8 cellular contexts compared by ENCODE assay signal in genomic region chr6:44247338-44248302, GRCh38. TPM values are rescaled to one million over a fixed set of nuclear protein-coding genes. Genes with fewer than 3 reads are reported as not detected.
DNase-seq lines count a peak whose midpoint lies in the region; ATAC-seq and TF ChIP-seq lines count a peak whose summit lies in the region.

No MANE protein-coding gene starts in this region.

- H2AFZ ChIP-seq in OCI-LY7 (ENCODE audit: low read length): no peak overlapping the region

- H3K36me3 ChIP-seq in OCI-LY7 (ENCODE audit: insufficient read depth, low read length): peaks cover 57% of the 10 kb centered on the region

- H3K9me2 ChIP-seq in OCI-LY7 (ENCODE audit: insufficient read depth, low read length): no peaks in the 10 kb centered on the region

- peaks cover 29 to 46% of the 10 kb centered on the region in 2 donors for H3K36me3 Mint-ChIP-seq in activated T-cell treated with anti-CD3 and anti-CD28 coated beads, Interleukin-2, amount 50 U/mL, for 72 hours (ENCODE audit: insufficient read depth in 2 of 2)
- H3K36me3 Mint-ChIP-seq in natural killer cell: peaks cover 18% of the 10 kb centered on the region
- H3K36me3 Mint-ChIP-seq in stimulated activated memory B cell treated with anti-CD40 and anti-IgM and Interleukin-4, amounts not matched to agents 10 μg/mL and 1 μg/mL and 100 μg/mL, for 72 hours: peaks cover 54% of the 10 kb centered on the region

- peaks cover 52% of the 10 kb centered on the region for H3K79me2 ChIP-seq in OCI-LY7 (ENCODE audit: insufficient read depth, low read depth, low read length)

- intact Hi-C loops in OCI-LY7 (cut with micrococcal nuclease; ENCODE audit: unreplicated experiment): loop anchor here (2.0 kb wide), 1 partner anchor 25 kb away; the partner anchor contains the start of gene SLC29A1
- intact Hi-C loops in natural killer cell (cut with micrococcal nuclease): loop anchor here (1.0 to 5.0 kb wide), 4 partner anchors 10 to 1075 kb away; partner anchors contain the start of genes NFKBIE, SLC35B2 and SRF

- H3K4me2 ChIP-seq in OCI-LY7 (ENCODE audit: low read length): peak overlapping the region; percentile 98

- no TSS peak for BruUV-seq in OCI-LY7 (replicated peaks; lab: Mats Ljungman, UMichigan)

- H3K4me1 ChIP-seq in OCI-LY7 (ENCODE audit: insufficient read depth, low read length, poor library complexity, severe bottlenecking): peaks cover 45% of the 10 kb centered on the region

- no peaks in the 10 kb centered on the region for H3K27me3 Mint-ChIP-seq in activated T-cell treated with anti-CD3 and anti-CD28 coated beads, Interleukin-2, amount 50 U/mL, for 72 hours (ENCODE audit: low read depth)
- no peaks in the 10 kb centered on the region for H3K27me3 Mint-ChIP-seq in natural killer cell (ENCODE audit: low read depth in 2 of 2)
- H3K27me3 Mint-ChIP-seq in stimulated activated memory B cell treated with anti-CD40 and anti-IgM and Interleukin-4, amounts not matched to agents 10 μg/mL and 1 μg/mL and 100 μg/mL, for 72 hours: no peaks in the 10 kb centered on the region

- POLR2A ChIA-PET in OCI-LY7 (lab: Charles Lee): interaction anchor here (0.6 to 3.5 kb wide), 7 partner anchors 9 to 535 kb away, joined by 3 to 22 read pairs (median 5); partner anchors contain the start of gene SLC35B2

- ATAC-seq in GM18867 (IDR thresholded peaks at IDR 0.05; ENCODE audit: unreplicated experiment): peak; percentile 32
- peak; percentile 29 for ATAC-seq in HG02970 (IDR thresholded peaks at IDR 0.05; ENCODE audit: low FRiP score, unreplicated experiment)
- ATAC-seq in activated T-cell treated with anti-CD3 and anti-CD28 coated beads, Interleukin-2, amount 50 U/mL, for 72 hours (replicated peaks in 1 of 2): peak; percentile 64 to 66
- ATAC-seq in natural killer cell: peak; percentile 64 to 87 (median 75)
- peak; percentile 70 for ATAC-seq in stimulated activated memory B cell treated with anti-CD40 and anti-IgM and Interleukin-4, amounts not matched to agents 10 μg/mL and 1 μg/mL and 100 μg/mL, for 72 hours

- peak overlapping the region; percentile 87 for H3K27ac Mint-ChIP-seq in activated T-cell treated with anti-CD3 and anti-CD28 coated beads, Interleukin-2, amount 50 U/mL, for 72 hours
- peak overlapping the region; percentile 99 for H3K27ac Mint-ChIP-seq in natural killer cell
- H3K27ac Mint-ChIP-seq in stimulated activated memory B cell treated with anti-CD40 and anti-IgM and Interleukin-4, amounts not matched to agents 10 μg/mL and 1 μg/mL and 100 μg/mL, for 72 hours: peak overlapping the region; percentile 97

- no peak for TF ChIP-seq CTCF in OCI-LY7 (conservative IDR thresholded peaks at IDR 0.05; ENCODE audit: low read length)
- no peak for TF ChIP-seq CTCF in natural killer cell (IDR thresholded peaks at IDR 0.05)

- CTCF ChIA-PET in OCI-LY7 (lab: Charles Lee; ENCODE audit: unreplicated experiment): interaction anchor here (0.5 kb wide), 1 partner anchor 26 kb away, joined by 4 read pairs; no protein-coding TSS in a partner anchor

- peak overlapping the region; percentile 97 for H3K4me3 Mint-ChIP-seq in activated T-cell treated with anti-CD3 and anti-CD28 coated beads, Interleukin-2, amount 50 U/mL, for 72 hours
- H3K4me3 Mint-ChIP-seq in natural killer cell: peak overlapping the region; percentile 100
- H3K4me3 Mint-ChIP-seq in stimulated activated memory B cell treated with anti-CD40 and anti-IgM and Interleukin-4, amounts not matched to agents 10 μg/mL and 1 μg/mL and 100 μg/mL, for 72 hours: peak overlapping the region; percentile 96

- H3K9me3 ChIP-seq in OCI-LY7 (ENCODE audit: low read length): no peaks in the 10 kb centered on the region

- peak overlapping the region; percentile 93 for H3K4me3 ChIP-seq in OCI-LY7 (ENCODE audit: low read depth, low read length, poor library complexity, severe bottlenecking)

- no peaks in the 10 kb centered on the region for H3K9me3 Mint-ChIP-seq in activated T-cell treated with anti-CD3 and anti-CD28 coated beads, Interleukin-2, amount 50 U/mL, for 72 hours
- H3K9me3 Mint-ChIP-seq in natural killer cell: no peaks in the 10 kb centered on the region
- no peaks in the 10 kb centered on the region for H3K9me3 Mint-ChIP-seq in stimulated activated memory B cell treated with anti-CD40 and anti-IgM and Interleukin-4, amounts not matched to agents 10 μg/mL and 1 μg/mL and 100 μg/mL, for 72 hours

- H3K4me1 Mint-ChIP-seq in activated T-cell treated with anti-CD3 and anti-CD28 coated beads, Interleukin-2, amount 50 U/mL, for 72 hours (ENCODE audit: low read depth): peaks cover 57% of the 10 kb centered on the region
- peaks cover 38 to 46% of the 10 kb centered on the region in 2 donors for H3K4me1 Mint-ChIP-seq in natural killer cell
- H3K4me1 Mint-ChIP-seq in stimulated activated memory B cell treated with anti-CD40 and anti-IgM and Interleukin-4, amounts not matched to agents 10 μg/mL and 1 μg/mL and 100 μg/mL, for 72 hours: peaks cover 48% of the 10 kb centered on the region

- peaks cover 46% of the 10 kb centered on the region for H4K20me1 ChIP-seq in OCI-LY7 (ENCODE audit: insufficient read depth, low read length)

- DNase-seq in OCI-LY7 (ENCODE audit: low spot score) (peak; percentile 74), fibroblast of gingiva (ENCODE audit: low read depth) (peak; percentile 58), natural killer cell (peak; percentile 94), DMS153 treated with DMSO at 0.1 percent for 48 hours (lab: John Stamatoyannopoulos, UW; ENCODE audit: unreplicated experiment) (no peak)
- peak; percentile 92 to 94 for DNase-seq in activated T-cell treated with anti-CD3 and anti-CD28 coated beads, Interleukin-2, amount 50 U/mL, for 72 hours

- H3K27ac ChIP-seq in OCI-LY7 (ENCODE audit: low read depth, low read length, poor library complexity, severe bottlenecking): peak overlapping the region; percentile 81

RNA-seq across cellular contexts. Expression of gene HSP90AB1, which starts 0.7 kb away (rescaled TPM):
- 911 and 1,004 TPM in 2 replicates for total RNA-seq in OCI-LY7 (2014; rRNA removed; shearing (Covaris generic))
- total RNA-seq in OCI-LY7 (2022): 1,055 and 1,282 TPM in 2 replicates
- 1,000 to 10,000 TPM in 1 of 2 donors, 100 to 1,000 TPM in 1; 915 to 1,109 TPM for total RNA-seq in activated T-cell treated with anti-CD3 and anti-CD28 coated beads, Interleukin-2, amount 50 U/mL, for 72 hours
- 100 to 1,000 TPM; 256 to 372 (median 308) TPM for total RNA-seq in natural killer cell

RNA-seq across cellular contexts. Expression of gene SLC35B2, which starts 9.7 kb away (rescaled TPM):
- total RNA-seq in OCI-LY7 (2014; rRNA removed; shearing (Covaris generic)): 10.1 and 13.9 TPM in 2 replicates
- total RNA-seq in OCI-LY7 (2022) (15.3 and 16.5 TPM in 2 replicates), natural killer cell (10 to 100 TPM; 20.9 to 27.7 (median 26.8) TPM)
- total RNA-seq in activated T-cell treated with anti-CD3 and anti-CD28 coated beads, Interleukin-2, amount 50 U/mL, for 72 hours: 10 to 100 TPM; 13.9 to 16.9 TPM

RNA-seq across cellular contexts. Expression of gene NFKBIE, which starts 17.7 kb away (rescaled TPM):
- total RNA-seq in OCI-LY7 (2014; rRNA removed; shearing (Covaris generic)): 27.5 and 43.1 TPM in 2 replicates
- total RNA-seq in OCI-LY7 (2022) (22.4 and 24.8 TPM in 2 replicates), natural killer cell (10 to 100 TPM; 44.9 to 61.5 (median 56.4) TPM)
- 10 to 100 TPM; 18.1 to 19.8 TPM for total RNA-seq in activated T-cell treated with anti-CD3 and anti-CD28 coated beads, Interleukin-2, amount 50 U/mL, for 72 hours

RNA-seq across cellular contexts. Expression of gene TMEM151B, which starts 22.6 kb away (rescaled TPM):
- not detected in 2 replicates for total RNA-seq in OCI-LY7 (2014; rRNA removed; shearing (Covaris generic))
- 0.07 and 0.15 TPM in 2 replicates for total RNA-seq in OCI-LY7 (2022)
- total RNA-seq in activated T-cell treated with anti-CD3 and anti-CD28 coated beads, Interleukin-2, amount 50 U/mL, for 72 hours: under 1 TPM in 1 of 2 donors, not detected in 1; 0.25 TPM
- total RNA-seq in natural killer cell: not detected

RNA-seq across cellular contexts. Expression of gene SLC29A1, which starts 24.2 kb away (rescaled TPM):
- total RNA-seq in OCI-LY7 (2014; rRNA removed; shearing (Covaris generic)): 51.5 and 52.6 TPM in 2 replicates
- total RNA-seq in OCI-LY7 (2022): 54.1 and 64.6 TPM in 2 replicates
- total RNA-seq in activated T-cell treated with anti-CD3 and anti-CD28 coated beads, Interleukin-2, amount 50 U/mL, for 72 hours: 10 to 100 TPM; 21.7 to 28.0 TPM
- 1 to 10 TPM; 2.2 to 5.5 (median 5.2) TPM for total RNA-seq in natural killer cell
